7 cellular contexts compared by ENCODE assay signal in the genomic region with DNA sequence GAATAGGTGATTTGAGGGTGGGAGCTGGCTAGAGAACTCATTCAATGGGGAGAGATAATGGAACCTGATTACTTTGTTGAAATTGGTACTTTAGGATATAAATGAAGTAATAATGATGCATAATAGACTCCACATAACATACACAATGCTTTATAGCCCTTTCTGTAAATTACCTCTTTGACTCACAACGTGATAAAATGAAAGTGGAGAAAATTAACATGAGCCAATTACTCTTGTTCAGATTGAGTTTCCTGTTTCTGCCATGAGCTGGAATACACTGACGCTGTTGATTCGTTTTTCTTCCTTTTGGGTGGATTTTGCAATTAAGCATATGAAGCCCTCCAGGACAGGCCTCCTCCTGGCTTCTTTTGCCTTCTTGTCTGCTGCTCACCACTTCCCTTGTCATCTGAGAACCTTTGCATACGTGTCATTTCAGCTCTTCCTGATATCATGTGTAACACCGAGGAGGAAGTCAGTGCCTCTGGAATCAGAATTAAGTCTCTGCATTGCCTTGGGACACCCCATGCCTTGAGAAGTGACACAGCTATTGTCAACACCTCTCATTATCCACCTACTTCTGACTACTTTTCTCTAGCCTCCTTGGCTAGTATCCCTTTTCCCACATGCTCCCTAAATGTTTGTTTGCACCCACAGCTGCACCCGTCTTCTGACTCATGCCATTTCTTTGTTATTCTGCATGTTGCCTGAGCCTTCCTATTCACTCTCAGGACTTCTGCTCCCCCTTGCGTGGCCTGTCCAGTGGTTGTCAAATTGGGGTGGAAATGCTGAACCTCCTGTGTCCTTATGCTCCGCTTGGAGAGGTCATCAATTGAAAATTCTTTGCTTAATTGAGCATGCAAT.
A peak's percentile ranks its signal among the peaks of the same experiment; 100 is the strongest.
DNase-seq lines count a peak whose midpoint lies in the region; ATAC-seq and TF ChIP-seq lines count a peak whose summit lies in the region.

No MANE protein-coding gene starts in this region.

- H3K4me1 ChIP-seq in Peyer's patch, result peaks cover 0 to 37% (median 2%) of the 10 kb centered on the region in 4 donors
- peaks cover 5 to 86% (median 29%) of the 10 kb centered on the region in 3 donors for H3K4me1 ChIP-seq in gastroesophageal sphincter
- H3K4me1 ChIP-seq in stomach, result peaks cover 52 to 100% (median 79%) of the 10 kb centered on the region in 4 donors

- TF ChIP-seq CTCF in Peyer's patch (IDR thresholded peaks at IDR 0.05), result no peak
- TF ChIP-seq CTCF in gastroesophageal sphincter (IDR thresholded peaks at IDR 0.05), result no peak
- no peak for TF ChIP-seq CTCF in stomach (IDR thresholded peaks at IDR 0.05)

- intact Hi-C loops in stomach (cut with DNase I; ENCODE audit: low total_unique reads), result no loop called here

- TF ChIP-seq POLR2A in Peyer's patch (IDR thresholded peaks at IDR 0.05), result no peak
- TF ChIP-seq POLR2A in gastroesophageal sphincter (IDR thresholded peaks at IDR 0.05), result no peak
- no peak for TF ChIP-seq POLR2A in stomach (IDR thresholded peaks at IDR 0.05)

- H3K27me3 ChIP-seq in Peyer's patch (no peaks in the 10 kb centered on the region), gastroesophageal sphincter (no peaks in the 10 kb centered on the region), stomach (no peaks in the 10 kb centered on the region)

- ATAC-seq in HG03432 (IDR thresholded peaks at IDR 0.05; ENCODE audit: unreplicated experiment), result peak; percentile 34
- peak; percentile 32 for ATAC-seq in gastroesophageal sphincter
- no peak for ATAC-seq in GM21526 (IDR thresholded peaks at IDR 0.05; ENCODE audit: low FRiP score, unreplicated experiment)
- ATAC-seq in HG02884 (IDR thresholded peaks at IDR 0.05; ENCODE audit: unreplicated experiment), result no peak

- no peak for TF ChIP-seq EP300 in gastroesophageal sphincter (IDR thresholded peaks at IDR 0.05)
- no peak for TF ChIP-seq EP300 in stomach (IDR thresholded peaks at IDR 0.05)

- H3K9me3 ChIP-seq in Peyer's patch, result no peaks in the 10 kb centered on the region
- H3K9me3 ChIP-seq in gastroesophageal sphincter, result no peaks in the 10 kb centered on the region
- no peaks in the 10 kb centered on the region for H3K9me3 ChIP-seq in stomach

- H3K27ac ChIP-seq in Peyer's patch, result peak overlapping the region in 3 of 4 donors; percentile 23 to 38 (median 35)
- H3K27ac ChIP-seq in gastroesophageal sphincter, result peak overlapping the region in 3 of 4 donors; percentile 7 to 22 (median 22)
- peak overlapping the region; percentile 31 to 67 (median 43) for H3K27ac ChIP-seq in stomach

- WGBS in gastroesophageal sphincter (ENCODE audit: low coverage in 1 of 2), 2 donors, result 42 to 58% methylated on average over 8 of the region's 8 CpGs
- 23 to 37% (median 30%) methylated on average over 8 of the region's 8 CpGs for WGBS in stomach, 5 donors

- H3K4me3 ChIP-seq in Peyer's patch (peak overlapping the region in 2 of 4 donors; percentile 14 to 17), gastroesophageal sphincter (no peak overlapping the region), stomach (peak overlapping the region in 1 of 4 donors; percentile 17)

- H3K36me3 ChIP-seq in Peyer's patch (no peaks in the 10 kb centered on the region), gastroesophageal sphincter (no peaks in the 10 kb centered on the region), stomach (no peaks in the 10 kb centered on the region)

- DNase-seq in Peyer's patch (no peak), stomach (no peak)
- DNase-seq in activated CD8-positive, alpha-beta memory T cell treated with anti-CD3 and anti-CD28 coated beads for 24 hours, result no peak

Comparison
In these comparisons a context has a peak if more than half of its experiments do, and no peak if none do; other contexts are left out.
1. ATAC-seq: peak in HG03432 (single experiment) and gastroesophageal sphincter (single experiment); none in GM21526 (single experiment) and HG02884 (single experiment).
2. Peak in every context shown above with its lines, with median percentiles within 50 percentile points of each other: H3K27ac ChIP-seq.